ENCODE assay signal across 1 cellular context in the genomic region with DNA sequence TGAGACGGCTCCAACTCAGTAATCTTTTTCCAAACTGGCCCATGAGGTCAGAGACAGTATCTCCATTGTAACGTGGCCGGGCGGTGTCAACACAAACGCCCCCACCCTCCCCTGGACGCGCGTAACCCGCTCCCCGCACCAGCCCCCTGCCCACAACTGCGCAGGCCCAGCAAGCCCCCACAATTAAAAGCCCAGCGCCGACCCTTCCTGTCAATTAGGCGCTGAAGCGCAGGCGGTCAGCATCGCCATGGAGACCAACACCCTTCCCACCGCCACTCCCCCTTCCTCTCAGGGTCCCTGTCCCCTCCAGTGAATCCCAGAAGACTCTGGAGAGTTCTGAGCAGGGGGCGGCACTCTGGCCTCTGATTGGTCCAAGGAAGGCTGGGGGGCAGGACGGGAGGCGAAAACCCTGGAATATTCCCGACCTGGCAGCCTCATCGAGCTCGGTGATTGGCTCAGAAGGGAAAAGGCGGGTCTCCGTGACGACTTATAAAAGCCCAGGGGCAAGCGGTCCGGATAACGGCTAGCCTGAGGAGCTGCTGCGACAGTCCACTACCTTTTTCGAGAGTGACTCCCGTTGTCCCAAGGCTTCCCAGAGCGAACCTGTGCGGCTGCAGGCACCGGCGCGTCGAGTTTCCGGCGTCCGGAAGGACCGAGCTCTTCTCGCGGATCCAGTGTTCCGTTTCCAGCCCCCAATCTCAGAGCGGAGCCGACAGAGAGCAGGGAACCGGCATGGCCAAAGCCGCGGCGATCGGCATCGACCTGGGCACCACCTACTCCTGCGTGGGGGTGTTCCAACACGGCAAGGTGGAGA.
A peak's percentile ranks its signal among the peaks of the same experiment; 100 is the strongest.
TF ChIP-seq lines count a peak whose summit lies in the region.

A gene (plus strand): TSS at position 519 of the 814 bp plus-strand sequence. CDS start 214 bp downstream, at position 733.
A gene (minus strand): TSS at position 259 of the 814 bp plus-strand sequence. CDS start 3,311 bp downstream, outside the sequence.

TF ChIP-seq in K562, 482 proteins besides CTCF, POLR2A, EP300 and RAD21 (continued from another document and continues in another):
- TF ChIP-seq, protein P1, sequence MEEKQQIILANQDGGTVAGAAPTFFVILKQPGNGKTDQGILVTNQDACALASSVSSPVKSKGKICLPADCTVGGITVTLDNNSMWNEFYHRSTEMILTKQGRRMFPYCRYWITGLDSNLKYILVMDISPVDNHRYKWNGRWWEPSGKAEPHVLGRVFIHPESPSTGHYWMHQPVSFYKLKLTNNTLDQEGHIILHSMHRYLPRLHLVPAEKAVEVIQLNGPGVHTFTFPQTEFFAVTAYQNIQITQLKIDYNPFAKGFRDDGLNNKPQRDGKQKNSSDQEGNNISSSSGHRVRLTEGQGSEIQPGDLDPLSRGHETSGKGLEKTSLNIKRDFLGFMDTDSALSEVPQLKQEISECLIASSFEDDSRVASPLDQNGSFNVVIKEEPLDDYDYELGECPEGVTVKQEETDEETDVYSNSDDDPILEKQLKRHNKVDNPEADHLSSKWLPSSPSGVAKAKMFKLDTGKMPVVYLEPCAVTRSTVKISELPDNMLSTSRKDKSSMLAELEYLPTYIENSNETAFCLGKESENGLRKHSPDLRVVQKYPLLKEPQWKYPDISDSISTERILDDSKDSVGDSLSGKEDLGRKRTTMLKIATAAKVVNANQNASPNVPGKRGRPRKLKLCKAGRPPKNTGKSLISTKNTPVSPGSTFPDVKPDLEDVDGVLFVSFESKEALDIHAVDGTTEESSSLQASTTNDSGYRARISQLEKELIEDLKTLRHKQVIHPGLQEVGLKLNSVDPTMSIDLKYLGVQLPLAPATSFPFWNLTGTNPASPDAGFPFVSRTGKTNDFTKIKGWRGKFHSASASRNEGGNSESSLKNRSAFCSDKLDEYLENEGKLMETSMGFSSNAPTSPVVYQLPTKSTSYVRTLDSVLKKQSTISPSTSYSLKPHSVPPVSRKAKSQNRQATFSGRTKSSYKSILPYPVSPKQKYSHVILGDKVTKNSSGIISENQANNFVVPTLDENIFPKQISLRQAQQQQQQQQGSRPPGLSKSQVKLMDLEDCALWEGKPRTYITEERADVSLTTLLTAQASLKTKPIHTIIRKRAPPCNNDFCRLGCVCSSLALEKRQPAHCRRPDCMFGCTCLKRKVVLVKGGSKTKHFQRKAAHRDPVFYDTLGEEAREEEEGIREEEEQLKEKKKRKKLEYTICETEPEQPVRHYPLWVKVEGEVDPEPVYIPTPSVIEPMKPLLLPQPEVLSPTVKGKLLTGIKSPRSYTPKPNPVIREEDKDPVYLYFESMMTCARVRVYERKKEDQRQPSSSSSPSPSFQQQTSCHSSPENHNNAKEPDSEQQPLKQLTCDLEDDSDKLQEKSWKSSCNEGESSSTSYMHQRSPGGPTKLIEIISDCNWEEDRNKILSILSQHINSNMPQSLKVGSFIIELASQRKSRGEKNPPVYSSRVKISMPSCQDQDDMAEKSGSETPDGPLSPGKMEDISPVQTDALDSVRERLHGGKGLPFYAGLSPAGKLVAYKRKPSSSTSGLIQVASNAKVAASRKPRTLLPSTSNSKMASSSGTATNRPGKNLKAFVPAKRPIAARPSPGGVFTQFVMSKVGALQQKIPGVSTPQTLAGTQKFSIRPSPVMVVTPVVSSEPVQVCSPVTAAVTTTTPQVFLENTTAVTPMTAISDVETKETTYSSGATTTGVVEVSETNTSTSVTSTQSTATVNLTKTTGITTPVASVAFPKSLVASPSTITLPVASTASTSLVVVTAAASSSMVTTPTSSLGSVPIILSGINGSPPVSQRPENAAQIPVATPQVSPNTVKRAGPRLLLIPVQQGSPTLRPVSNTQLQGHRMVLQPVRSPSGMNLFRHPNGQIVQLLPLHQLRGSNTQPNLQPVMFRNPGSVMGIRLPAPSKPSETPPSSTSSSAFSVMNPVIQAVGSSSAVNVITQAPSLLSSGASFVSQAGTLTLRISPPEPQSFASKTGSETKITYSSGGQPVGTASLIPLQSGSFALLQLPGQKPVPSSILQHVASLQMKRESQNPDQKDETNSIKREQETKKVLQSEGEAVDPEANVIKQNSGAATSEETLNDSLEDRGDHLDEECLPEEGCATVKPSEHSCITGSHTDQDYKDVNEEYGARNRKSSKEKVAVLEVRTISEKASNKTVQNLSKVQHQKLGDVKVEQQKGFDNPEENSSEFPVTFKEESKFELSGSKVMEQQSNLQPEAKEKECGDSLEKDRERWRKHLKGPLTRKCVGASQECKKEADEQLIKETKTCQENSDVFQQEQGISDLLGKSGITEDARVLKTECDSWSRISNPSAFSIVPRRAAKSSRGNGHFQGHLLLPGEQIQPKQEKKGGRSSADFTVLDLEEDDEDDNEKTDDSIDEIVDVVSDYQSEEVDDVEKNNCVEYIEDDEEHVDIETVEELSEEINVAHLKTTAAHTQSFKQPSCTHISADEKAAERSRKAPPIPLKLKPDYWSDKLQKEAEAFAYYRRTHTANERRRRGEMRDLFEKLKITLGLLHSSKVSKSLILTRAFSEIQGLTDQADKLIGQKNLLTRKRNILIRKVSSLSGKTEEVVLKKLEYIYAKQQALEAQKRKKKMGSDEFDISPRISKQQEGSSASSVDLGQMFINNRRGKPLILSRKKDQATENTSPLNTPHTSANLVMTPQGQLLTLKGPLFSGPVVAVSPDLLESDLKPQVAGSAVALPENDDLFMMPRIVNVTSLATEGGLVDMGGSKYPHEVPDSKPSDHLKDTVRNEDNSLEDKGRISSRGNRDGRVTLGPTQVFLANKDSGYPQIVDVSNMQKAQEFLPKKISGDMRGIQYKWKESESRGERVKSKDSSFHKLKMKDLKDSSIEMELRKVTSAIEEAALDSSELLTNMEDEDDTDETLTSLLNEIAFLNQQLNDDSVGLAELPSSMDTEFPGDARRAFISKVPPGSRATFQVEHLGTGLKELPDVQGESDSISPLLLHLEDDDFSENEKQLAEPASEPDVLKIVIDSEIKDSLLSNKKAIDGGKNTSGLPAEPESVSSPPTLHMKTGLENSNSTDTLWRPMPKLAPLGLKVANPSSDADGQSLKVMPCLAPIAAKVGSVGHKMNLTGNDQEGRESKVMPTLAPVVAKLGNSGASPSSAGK (IDR thresholded peaks at IDR 0.05) = no peak
- TF ChIP-seq MAZ (CRISPR knock-in tag; conservative IDR thresholded peaks at IDR 0.05 in 1 of 2, IDR thresholded peaks at IDR 0.05 in 1 of 2) = peak; percentile 69 to 95
- TF ChIP-seq, protein P2, sequence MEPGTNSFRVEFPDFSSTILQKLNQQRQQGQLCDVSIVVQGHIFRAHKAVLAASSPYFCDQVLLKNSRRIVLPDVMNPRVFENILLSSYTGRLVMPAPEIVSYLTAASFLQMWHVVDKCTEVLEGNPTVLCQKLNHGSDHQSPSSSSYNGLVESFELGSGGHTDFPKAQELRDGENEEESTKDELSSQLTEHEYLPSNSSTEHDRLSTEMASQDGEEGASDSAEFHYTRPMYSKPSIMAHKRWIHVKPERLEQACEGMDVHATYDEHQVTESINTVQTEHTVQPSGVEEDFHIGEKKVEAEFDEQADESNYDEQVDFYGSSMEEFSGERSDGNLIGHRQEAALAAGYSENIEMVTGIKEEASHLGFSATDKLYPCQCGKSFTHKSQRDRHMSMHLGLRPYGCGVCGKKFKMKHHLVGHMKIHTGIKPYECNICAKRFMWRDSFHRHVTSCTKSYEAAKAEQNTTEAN (CRISPR knock-in tag; IDR thresholded peaks at IDR 0.05) = peak; percentile 91; the same call in 1 of the 2 replicates
- TF ChIP-seq ZNF384 (IDR thresholded peaks at IDR 0.05; ENCODE audit: low read depth, low read length) = peak; percentile 3; the same call in 1 of the 2 replicates
- TF ChIP-seq ZKSCAN8 (CRISPR knock-in tag; IDR thresholded peaks at IDR 0.05) = no peak
- TF ChIP-seq KLF6 (CRISPR knock-in tag; IDR thresholded peaks at IDR 0.05; ENCODE audit: borderline replicate concordance) = 0 out of 2 replicates have a peak, but pooled peaks have one; percentile 28
- TF ChIP-seq NR2F6 (CRISPR knock-in tag; IDR thresholded peaks at IDR 0.05) = peak; percentile 93
- TF ChIP-seq, protein P3, sequence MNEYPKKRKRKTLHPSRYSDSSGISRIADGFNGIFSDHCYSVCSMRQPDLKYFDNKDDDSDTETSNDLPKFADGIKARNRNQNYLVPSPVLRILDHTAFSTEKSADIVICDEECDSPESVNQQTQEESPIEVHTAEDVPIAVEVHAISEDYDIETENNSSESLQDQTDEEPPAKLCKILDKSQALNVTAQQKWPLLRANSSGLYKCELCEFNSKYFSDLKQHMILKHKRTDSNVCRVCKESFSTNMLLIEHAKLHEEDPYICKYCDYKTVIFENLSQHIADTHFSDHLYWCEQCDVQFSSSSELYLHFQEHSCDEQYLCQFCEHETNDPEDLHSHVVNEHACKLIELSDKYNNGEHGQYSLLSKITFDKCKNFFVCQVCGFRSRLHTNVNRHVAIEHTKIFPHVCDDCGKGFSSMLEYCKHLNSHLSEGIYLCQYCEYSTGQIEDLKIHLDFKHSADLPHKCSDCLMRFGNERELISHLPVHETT (CRISPR knock-in tag; conservative IDR thresholded peaks at IDR 0.05 in 1 of 2, IDR thresholded peaks at IDR 0.05 in 1 of 2) = no peak
- 0 out of 2 replicates have a peak, but pooled peaks have one; percentile 80 for TF ChIP-seq ZNF212 (CRISPR knock-in tag; IDR thresholded peaks at IDR 0.05)
- no peak for TF ChIP-seq ZNF707 (CRISPR knock-in tag; conservative IDR thresholded peaks at IDR 0.05)
- TF ChIP-seq, protein P4, sequence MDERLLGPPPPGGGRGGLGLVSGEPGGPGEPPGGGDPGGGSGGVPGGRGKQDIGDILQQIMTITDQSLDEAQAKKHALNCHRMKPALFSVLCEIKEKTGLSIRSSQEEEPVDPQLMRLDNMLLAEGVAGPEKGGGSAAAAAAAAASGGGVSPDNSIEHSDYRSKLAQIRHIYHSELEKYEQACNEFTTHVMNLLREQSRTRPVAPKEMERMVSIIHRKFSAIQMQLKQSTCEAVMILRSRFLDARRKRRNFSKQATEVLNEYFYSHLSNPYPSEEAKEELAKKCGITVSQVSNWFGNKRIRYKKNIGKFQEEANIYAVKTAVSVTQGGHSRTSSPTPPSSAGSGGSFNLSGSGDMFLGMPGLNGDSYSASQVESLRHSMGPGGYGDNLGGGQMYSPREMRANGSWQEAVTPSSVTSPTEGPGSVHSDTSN (CRISPR knock-in tag; IDR thresholded peaks at IDR 0.05; ENCODE audit: low read depth) = no peak
- TF ChIP-seq, protein P4 (tag; conservative IDR thresholded peaks at IDR 0.05; ENCODE audit: low read depth) = no peak; the same call in 1 of the 2 replicates
- 0 out of 2 replicates have a peak, but pooled peaks have one; percentile 90 for TF ChIP-seq ZC3H11A (IDR thresholded peaks at IDR 0.05; ENCODE audit: low read depth, low read length)
- TF ChIP-seq, protein P5, sequence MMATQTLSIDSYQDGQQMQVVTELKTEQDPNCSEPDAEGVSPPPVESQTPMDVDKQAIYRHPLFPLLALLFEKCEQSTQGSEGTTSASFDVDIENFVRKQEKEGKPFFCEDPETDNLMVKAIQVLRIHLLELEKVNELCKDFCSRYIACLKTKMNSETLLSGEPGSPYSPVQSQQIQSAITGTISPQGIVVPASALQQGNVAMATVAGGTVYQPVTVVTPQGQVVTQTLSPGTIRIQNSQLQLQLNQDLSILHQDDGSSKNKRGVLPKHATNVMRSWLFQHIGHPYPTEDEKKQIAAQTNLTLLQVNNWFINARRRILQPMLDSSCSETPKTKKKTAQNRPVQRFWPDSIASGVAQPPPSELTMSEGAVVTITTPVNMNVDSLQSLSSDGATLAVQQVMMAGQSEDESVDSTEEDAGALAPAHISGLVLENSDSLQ (IDR thresholded peaks at IDR 0.05) = peak; percentile 86
- peak; percentile 49; the same call in 1 of the 2 replicates for TF ChIP-seq HDAC2 (IDR thresholded peaks at IDR 0.05)
- TF ChIP-seq SIN3B (IDR thresholded peaks at IDR 0.05; ENCODE audit: low read depth) = no peak
- TF ChIP-seq NBN (IDR thresholded peaks at IDR 0.05; ENCODE audit: low read depth) = no peak
- 0 out of 2 replicates have a peak, but pooled peaks have one; percentile 6 for TF ChIP-seq ZNF24 (IDR thresholded peaks at IDR 0.05)
- TF ChIP-seq ZNF507 (tag; conservative IDR thresholded peaks at IDR 0.05) = no peak
- no peak for TF ChIP-seq ILK (tag; IDR thresholded peaks at IDR 0.05; ENCODE audit: borderline replicate concordance, low read depth)
- no peak for TF ChIP-seq YY1 (IDR thresholded peaks at IDR 0.05; ENCODE audit: borderline replicate concordance in 1 of 3, control insufficient read depth in 1 of 3, extremely low read depth in 1 of 3, insufficient read depth in 3 of 3, insufficient read length in 1 of 3, insufficient replicate concordance in 2 of 3, low read depth in 1 of 3, low read length in 2 of 3)
- no peak for TF ChIP-seq RBM34 (IDR thresholded peaks at IDR 0.05; ENCODE audit: borderline replicate concordance, insufficient read depth, low read length)
- TF ChIP-seq, protein P6, sequence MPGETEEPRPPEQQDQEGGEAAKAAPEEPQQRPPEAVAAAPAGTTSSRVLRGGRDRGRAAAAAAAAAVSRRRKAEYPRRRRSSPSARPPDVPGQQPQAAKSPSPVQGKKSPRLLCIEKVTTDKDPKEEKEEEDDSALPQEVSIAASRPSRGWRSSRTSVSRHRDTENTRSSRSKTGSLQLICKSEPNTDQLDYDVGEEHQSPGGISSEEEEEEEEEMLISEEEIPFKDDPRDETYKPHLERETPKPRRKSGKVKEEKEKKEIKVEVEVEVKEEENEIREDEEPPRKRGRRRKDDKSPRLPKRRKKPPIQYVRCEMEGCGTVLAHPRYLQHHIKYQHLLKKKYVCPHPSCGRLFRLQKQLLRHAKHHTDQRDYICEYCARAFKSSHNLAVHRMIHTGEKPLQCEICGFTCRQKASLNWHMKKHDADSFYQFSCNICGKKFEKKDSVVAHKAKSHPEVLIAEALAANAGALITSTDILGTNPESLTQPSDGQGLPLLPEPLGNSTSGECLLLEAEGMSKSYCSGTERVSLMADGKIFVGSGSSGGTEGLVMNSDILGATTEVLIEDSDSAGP (CRISPR knock-in tag; IDR thresholded peaks at IDR 0.05) = 0 out of 2 replicates have a peak, but pooled peaks have one; percentile 32
- peak; percentile 94 for TF ChIP-seq RBM39 (optimal IDR thresholded peaks at IDR 0.05; ENCODE audit: low read depth, low read length)
- TF ChIP-seq HDAC6 (IDR thresholded peaks at IDR 0.05; ENCODE audit: low read depth, low read length) = peak; percentile 96; the same call in 1 of the 2 replicates
- TF ChIP-seq MTA1 (IDR thresholded peaks at IDR 0.05; ENCODE audit: borderline replicate concordance) = no peak; the same call in none of the 2 replicates
- no peak for TF ChIP-seq SAFB2 (IDR thresholded peaks at IDR 0.05; ENCODE audit: borderline replicate concordance, low read depth, low read length, severe bottlenecking)
- peak; percentile 66; the same call in 1 of the 2 replicates for TF ChIP-seq ZSCAN32 (CRISPR knock-in tag; IDR thresholded peaks at IDR 0.05)
- no peak for TF ChIP-seq CCAR2 (IDR thresholded peaks at IDR 0.05; ENCODE audit: low read depth, low read length)
- no peak for TF ChIP-seq ARID1B (IDR thresholded peaks at IDR 0.05)
- TF ChIP-seq, protein P7, sequence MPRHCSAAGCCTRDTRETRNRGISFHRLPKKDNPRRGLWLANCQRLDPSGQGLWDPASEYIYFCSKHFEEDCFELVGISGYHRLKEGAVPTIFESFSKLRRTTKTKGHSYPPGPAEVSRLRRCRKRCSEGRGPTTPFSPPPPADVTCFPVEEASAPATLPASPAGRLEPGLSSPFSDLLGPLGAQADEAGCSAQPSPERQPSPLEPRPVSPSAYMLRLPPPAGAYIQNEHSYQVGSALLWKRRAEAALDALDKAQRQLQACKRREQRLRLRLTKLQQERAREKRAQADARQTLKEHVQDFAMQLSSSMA (CRISPR knock-in tag; IDR thresholded peaks at IDR 0.05) = peak; percentile 87
- 0 out of 2 replicates have a peak, but pooled peaks have one; percentile 2 for TF ChIP-seq KLF16 (IDR thresholded peaks at IDR 0.05)
- 0 out of 2 replicates have a peak, but pooled peaks have one; percentile 34 for TF ChIP-seq JUNB (CRISPR knock-in tag; conservative IDR thresholded peaks at IDR 0.05)
